Comparison of ENCODE assay signal across 8 cellular contexts in the genomic region with DNA sequence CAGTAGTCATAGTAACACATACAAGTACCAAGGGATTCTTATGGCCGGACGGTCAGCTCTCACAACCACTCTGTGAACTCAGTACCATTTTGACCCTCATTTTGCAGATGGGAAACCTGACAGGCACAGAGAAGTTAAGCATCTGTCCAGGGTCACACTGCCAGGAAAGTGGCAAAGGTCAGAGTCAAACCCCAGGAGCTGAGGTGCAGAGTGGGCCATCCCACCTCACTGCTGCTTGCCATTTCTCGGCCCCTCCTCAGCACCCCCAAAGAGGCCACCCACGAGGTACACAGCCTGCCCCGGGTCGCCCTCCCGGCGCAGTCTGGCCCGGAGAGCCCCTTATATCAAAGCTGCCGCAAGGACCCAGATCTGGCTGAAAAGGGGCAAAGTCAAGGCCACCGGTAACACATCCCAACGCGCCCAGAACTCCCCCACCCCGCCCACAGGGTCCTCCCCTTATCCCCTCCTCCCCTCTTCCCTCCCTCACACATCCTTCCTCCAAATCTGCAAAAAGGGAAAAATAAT. TPM values are rescaled to one million over a fixed set of nuclear protein-coding genes. Genes with fewer than 3 reads are reported as not detected.
DNase-seq lines count a peak whose midpoint lies in the region; ATAC-seq, FAIRE-seq and TF ChIP-seq lines count a peak whose summit lies in the region.

No MANE protein-coding gene starts in this region.

- no peaks in the 10 kb centered on the region for H3K27me3 ChIP-seq in H1 (replicated peaks in 1 of 4; ENCODE audit: control insufficient read depth in 3 of 4, extremely low read depth in 1 of 4, insufficient read depth in 3 of 4, low read length in 3 of 4)
- H3K27me3 ChIP-seq in neural progenitor cell: no peaks in the 10 kb centered on the region

- H3K14ac ChIP-seq in H1 (ENCODE audit: insufficient read length): no peak overlapping the region

- H3K27ac Mint-ChIP-seq in neural progenitor cell: no peak overlapping the region

- POLR2A ChIA-PET in H1 (lab: Charles Lee; ENCODE audit: partially characterized antibody): interaction anchor here (0.7 to 3.9 kb wide), 10 partner anchors 10 to 169 kb away, joined by 3 to 31 read pairs (median 4); no protein-coding TSS in a partner anchor

- H3K9me3 Mint-ChIP-seq in neural progenitor cell: no peaks in the 10 kb centered on the region

- H3K9ac ChIP-seq in H1 (replicated peaks in 1 of 4; ENCODE audit: extremely low read depth in 1 of 4, low read depth in 3 of 4, low read length in 3 of 4): peak overlapping the region in 1 of 4 experiments; percentile 1; a peak in 1 of 7 replicates
- no peak overlapping the region for H3K9ac ChIP-seq in neural progenitor cell

- H3K27me3 Mint-ChIP-seq in neural progenitor cell (ENCODE audit: insufficient read depth, low read depth): no peaks in the 10 kb centered on the region

- no peak overlapping the region for H2AK5ac ChIP-seq in H1 (ENCODE audit: low read depth, low read length)

- no peak overlapping the region for H4K91ac ChIP-seq in H1 (replicated peaks; ENCODE audit: insufficient read length, low read length)

- no peak overlapping the region for H2BK5ac ChIP-seq in H1 (ENCODE audit: low read depth, low read length)

- no peak for TF ChIP-seq RAD21 in H1 (IDR thresholded peaks at IDR 0.05 in 1 of 2, conservative IDR thresholded peaks at IDR 0.05 in 1 of 2; ENCODE audit: low read depth in 2 of 2, low read length in 2 of 2)

- H3K36me3 Mint-ChIP-seq in neural progenitor cell: no peaks in the 10 kb centered on the region

- H3K27ac ChIP-seq in C4-2B (peak overlapping the region; percentile 92), H1 (ENCODE audit: low read depth, low read length) (no peak overlapping the region), neural progenitor cell (no peak overlapping the region)

- TF ChIP-seq CTCF in C4-2B (conservative IDR thresholded peaks at IDR 0.05): no peak
- TF ChIP-seq CTCF in NB4 (IDR thresholded peaks at IDR 0.05; ENCODE audit: low read depth, low read length): no peak
- no peak for TF ChIP-seq CTCF in H1 (IDR thresholded peaks at IDR 0.05; ENCODE audit: control extremely low read depth in 1 of 3, insufficient read depth in 1 of 3, low read depth in 1 of 3, low read length in 3 of 3)
- TF ChIP-seq CTCF in neural progenitor cell (IDR thresholded peaks at IDR 0.05): no peak

- no peak overlapping the region for H2BK20ac ChIP-seq in H1 (ENCODE audit: low read length)

- H3K36me3 ChIP-seq in H1 (ENCODE audit: control insufficient read depth in 2 of 4, insufficient read depth in 4 of 4, low read length in 3 of 4) (no peaks in the 10 kb centered on the region), neural progenitor cell (no peaks in the 10 kb centered on the region)

- H2AFZ ChIP-seq in H1 (ENCODE audit: low read length) (no peak overlapping the region), neural progenitor cell (replicated peaks) (no peak overlapping the region)

- peak overlapping the region; percentile 93 for H3K4me3 Mint-ChIP-seq in neural progenitor cell

- CTCF ChIA-PET in H1 (lab: Charles Lee; ENCODE audit: partially characterized antibody): interaction anchor here (0.5 to 1.6 kb wide), 9 partner anchors 13 to 206 kb away, joined by 3 to 6 read pairs (median 3); no protein-coding TSS in a partner anchor

- no peak for ATAC-seq in GM21786 (IDR thresholded peaks at IDR 0.05; ENCODE audit: unreplicated experiment)

- no peak overlapping the region for H3K23ac ChIP-seq in H1 (ENCODE audit: insufficient read length)

- DNase-seq in NB4 (ENCODE audit: low read depth) (no peak), H1 (ENCODE audit: low read depth in 1 of 2, low spot score in 2 of 2) (no peak), neural progenitor cell (ENCODE audit: low spot score) (no peak), urothelium cell line (ENCODE audit: low spot score) (no peak), NCI-H2029 treated with DMSO at 0.1 percent for 48 hours (lab: John Stamatoyannopoulos, UW) (no peak), NCI-H2107 (lab: John Stamatoyannopoulos, UW) (no peak)

- no peak overlapping the region for H2BK120ac ChIP-seq in H1 (replicated peaks; ENCODE audit: low read depth, low read length)

- H3K23me2 ChIP-seq in H1 (ENCODE audit: low read depth, low read length): peaks cover 14% of the 10 kb centered on the region; the same call in 1 of the 2 replicates

- H4K5ac ChIP-seq in H1 (ENCODE audit: insufficient read length, low read depth, low read length): no peak overlapping the region

- H3K4ac ChIP-seq in H1 (replicated peaks; ENCODE audit: insufficient read length, low read depth, low read length): no peak overlapping the region

- H2BK15ac ChIP-seq in H1 (ENCODE audit: low read length): no peak overlapping the region

- H3K9me3 ChIP-seq in H1 (ENCODE audit: insufficient read depth in 2 of 2, low read depth in 1 of 2, low read length in 1 of 2) (no peaks in the 10 kb centered on the region), neural progenitor cell (ENCODE audit: low read depth) (no peaks in the 10 kb centered on the region)

- H3K4me3 ChIP-seq in NB4 (ENCODE audit: low read depth, low read length) (peak overlapping the region; percentile 78), H1 (ENCODE audit: extremely low read depth in 1 of 4, insufficient read depth in 2 of 4, low read depth in 3 of 4, low read length in 4 of 4) (peak overlapping the region; percentile 77 to 86 (median 78)), neural progenitor cell (peak overlapping the region; percentile 79)

- no peak overlapping the region for H2BK12ac ChIP-seq in H1 (ENCODE audit: low read depth, low read length)

- peaks cover 46 to 60% of the 10 kb centered on the region in 2 experiments for H3K79me2 ChIP-seq in H1 (ENCODE audit: control insufficient read depth in 1 of 2, insufficient read depth in 2 of 2, low read length in 2 of 2)
- H3K79me2 ChIP-seq in neural progenitor cell (ENCODE audit: low read depth): peaks cover 65% of the 10 kb centered on the region

- H3K4me2 ChIP-seq in H1 (ENCODE audit: insufficient read depth in 1 of 2, low read depth in 2 of 2, low read length in 2 of 2) (peak overlapping the region; percentile 80 to 94), neural progenitor cell (peak overlapping the region; percentile 98)

- no peak for TF ChIP-seq EP300 in H1 (IDR thresholded peaks at IDR 0.05; ENCODE audit: borderline replicate concordance in 1 of 2, low read depth in 2 of 2, low read length in 2 of 2)

- H3K79me1 ChIP-seq in H1 (ENCODE audit: low read depth, low read length): peaks cover 10% of the 10 kb centered on the region

- no peak for FAIRE-seq in H1 (lab: Jason Lieb, UNC)
- no peak for FAIRE-seq in urothelium cell line (lab: Jason Lieb, UNC)

- WGBS in H1 (ENCODE audit: extremely low coverage in 1 of 2, insufficient coverage in 1 of 2, insufficient read length in 1 of 2, insufficient replicate concordance in 2 of 2, low coverage in 1 of 2, low lambda C conversion rate in 2 of 2, missing lambda C conversion rate in 1 of 2), 2 experiments: 6% methylated on average over 10 of the region's 14 CpGs; no CpG with 5 or more reads in 1 of the 2 experiments

- peaks cover 23 to 35% of the 10 kb centered on the region in 2 experiments for H4K20me1 ChIP-seq in H1 (replicated peaks in 1 of 2; ENCODE audit: control insufficient read depth in 1 of 2, insufficient read depth in 2 of 2, low read length in 2 of 2)
- peaks cover 61% of the 10 kb centered on the region for H4K20me1 ChIP-seq in neural progenitor cell (ENCODE audit: low read depth)

- H3K56ac ChIP-seq in H1 (replicated peaks; ENCODE audit: insufficient read length, low read depth, low read length): no peak overlapping the region

- no peak overlapping the region; the same call in 1 of the 2 replicates for H4K8ac ChIP-seq in H1 (ENCODE audit: extremely low read depth, insufficient read depth, low read length)

- no peak overlapping the region; the same call in 1 of the 2 replicates for H3K18ac ChIP-seq in H1 (ENCODE audit: extremely low read depth, low read length)

- no peak for TF ChIP-seq POLR2A in NB4 (IDR thresholded peaks at IDR 0.05; ENCODE audit: extremely low read depth, insufficient read length)
- TF ChIP-seq POLR2A in H1 (IDR thresholded peaks at IDR 0.05; ENCODE audit: control extremely low read depth in 1 of 2, low read depth in 2 of 2, low read length in 2 of 2): no peak

- peaks cover 53% of the 10 kb centered on the region for H3K4me1 Mint-ChIP-seq in neural progenitor cell

- H3K4me1 ChIP-seq in H1 (replicated peaks in 1 of 4; ENCODE audit: control insufficient read depth in 3 of 4, insufficient read depth in 4 of 4, low read length in 3 of 4): peaks cover 22 to 39% (median 32%) of the 10 kb centered on the region in 4 experiments
- peaks cover 38% of the 10 kb centered on the region for H3K4me1 ChIP-seq in neural progenitor cell

- H3F3A ChIP-seq in neural progenitor cell (ENCODE audit: low read depth): peaks cover 59% of the 10 kb centered on the region

TF ChIP-seq in H1, 55 proteins besides CTCF, POLR2A, EP300 and RAD21 (continues in another document):
- no peak for TF ChIP-seq CHD2 (IDR thresholded peaks at IDR 0.05; ENCODE audit: low read length)
- 0 out of 4 replicates have a peak, but pooled peaks of 1 of the 2 experiments have one; percentile 3 for TF ChIP-seq HDAC2 (IDR thresholded peaks at IDR 0.05; ENCODE audit: borderline replicate concordance in 1 of 2, low read depth in 2 of 2, low read length in 2 of 2)
- TF ChIP-seq SIN3A (conservative IDR thresholded peaks at IDR 0.05 in 1 of 2, IDR thresholded peaks at IDR 0.05 in 1 of 2; ENCODE audit: low read depth in 1 of 2, low read length in 2 of 2): peak in 1 of 2 experiments; percentile 14; a peak in 1 of 4 replicates

RNA-seq across cellular contexts. Expression of a gene that starts 1.7 kb away (rescaled TPM):
- total RNA-seq in H1 (2021; fragmentation: NEBNext Ultra II Directional; extraction: Animal tissue kit (Norgen Biotek cat#: 25700)): 275 TPM in 2 replicates
- 14.8 and 25.3 TPM in 2 replicates for polyA plus RNA-seq in H1 (2011; rRNA removed)
- 13.5 TPM for polyA plus RNA-seq in H1 (2011; cell fraction: cytosol; rRNA removed)
- polyA plus RNA-seq in H1 (2011; cell fraction: nucleus; rRNA removed): 54.3 TPM
- 125 to 153 TPM (median 138 TPM) in 4 replicates for polyA plus RNA-seq in H1 (2012, experiment 1 of 2)
- polyA plus RNA-seq in H1 (2012, experiment 2 of 2): 70.3 TPM
- polyA plus RNA-seq in H1 (2013, experiment 1 of 2): 103 TPM
- polyA plus RNA-seq in H1 (2013, experiment 2 of 2): 111 TPM
- polyA minus RNA-seq in H1 (2011; rRNA and poly(A)+ RNA removed): 28.8 and 30.2 TPM in 2 replicates
- 93.4 TPM for polyA minus RNA-seq in H1 (2011; cell fraction: cytosol; rRNA and poly(A)+ RNA removed)
- 81.3 TPM for polyA minus RNA-seq in H1 (2011; cell fraction: nucleus; rRNA and poly(A)+ RNA removed)
- 14.3 and 18.0 TPM in 2 replicates for total RNA-seq in neural progenitor cell (ENCODE audit: low replicate concordance)

Comparison
In these comparisons a context has a peak if more than half of its experiments do, and no peak if none do; other contexts are left out.
1. RNA of a gene that starts 1.7 kb away (total RNA-seq): 275 TPM in H1; 14.3 to 18.0 TPM in neural progenitor cell; every median in the first group is over 10 times any median in the second.
2. Peak in every context shown above with its lines, with median percentiles within 50 percentile points of each other: H3K4me3 ChIP-seq.